Comparison of ENCODE assay signal across 8 cellular contexts in genomic region chr7:98470131-98470985, GRCh38.
DNase-seq lines count a peak whose midpoint lies in the region; ATAC-seq and TF ChIP-seq lines count a peak whose summit lies in the region.

No MANE protein-coding gene starts in this region.

- ATAC-seq in right lobe of liver, result peak; percentile 94 to 97 (median 96)
- ATAC-seq in upper lobe of left lung (ENCODE audit: low FRiP score in 2 of 2), result peak; percentile 54 to 61

- H3K36me3 ChIP-seq in adipocyte (ENCODE audit: control insufficient read depth, insufficient read depth, low read length, severe bottlenecking) (no peaks in the 10 kb centered on the region), right lobe of liver (no peaks in the 10 kb centered on the region), upper lobe of left lung (no peaks in the 10 kb centered on the region)

- CTCF ChIA-PET in activated CD4-positive, alpha-beta memory T cell treated with anti-CD3 and anti-CD28 coated beads for 36 hours (lab: Charles Lee), result no interaction called here
- CTCF ChIA-PET in activated CD4-positive, alpha-beta memory T cell treated with anti-CD3 and anti-CD28 coated beads, Interleukin-2, amount 10 ng/mL, durations not matched to agents 7 days and 5 days (lab: Charles Lee), result no interaction called here

- H3K9me3 Mint-ChIP-seq in activated CD4-positive, alpha-beta memory T cell treated with anti-CD3 and anti-CD28 coated beads for 36 hours, result peaks cover 3% of the 10 kb centered on the region
- no peaks in the 10 kb centered on the region for H3K9me3 Mint-ChIP-seq in activated CD4-positive, alpha-beta memory T cell treated with anti-CD3 and anti-CD28 coated beads, Interleukin-2, amount 10 ng/mL, durations not matched to agents 7 days and 5 days

- peaks cover 5% of the 10 kb centered on the region for H3K4me1 Mint-ChIP-seq in activated CD4-positive, alpha-beta memory T cell treated with anti-CD3 and anti-CD28 coated beads for 36 hours (ENCODE audit: low read depth)
- no peaks in the 10 kb centered on the region for H3K4me1 Mint-ChIP-seq in activated CD4-positive, alpha-beta memory T cell treated with anti-CD3 and anti-CD28 coated beads, Interleukin-2, amount 10 ng/mL, durations not matched to agents 7 days and 5 days

- intact Hi-C loops in activated CD4-positive, alpha-beta memory T cell treated with anti-CD3 and anti-CD28 coated beads for 36 hours (cut with micrococcal nuclease), result no loop called here
- intact Hi-C loops in right lobe of liver (cut with DNase I), result no loop called here

- 6% methylated on average over 37 of the region's 43 CpGs for WGBS in right lobe of liver (ENCODE audit: insufficient coverage, low coverage, low lambda C conversion rate, missing lambda C conversion rate)
- WGBS in upper lobe of left lung, 2 donors, result 7 to 20% methylated on average over 30 to 34 of the region's 43 CpGs

- H3K27ac ChIP-seq in right lobe of liver (no peak overlapping the region), upper lobe of left lung (no peak overlapping the region)

- H3K36me3 Mint-ChIP-seq in activated CD4-positive, alpha-beta memory T cell treated with anti-CD3 and anti-CD28 coated beads for 36 hours, result no peaks in the 10 kb centered on the region
- H3K36me3 Mint-ChIP-seq in activated CD4-positive, alpha-beta memory T cell treated with anti-CD3 and anti-CD28 coated beads, Interleukin-2, amount 10 ng/mL, durations not matched to agents 7 days and 5 days (ENCODE audit: low read depth), result no peaks in the 10 kb centered on the region

- H3K9me3 ChIP-seq in adipocyte (ENCODE audit: control insufficient read depth, low read length), result peaks cover 9% of the 10 kb centered on the region
- H3K9me3 ChIP-seq in right lobe of liver, result no peaks in the 10 kb centered on the region
- H3K9me3 ChIP-seq in upper lobe of left lung, result peaks cover 0 to 4% (median 0%) of the 10 kb centered on the region in 4 donors

- H3K27me3 Mint-ChIP-seq in activated CD4-positive, alpha-beta memory T cell treated with anti-CD3 and anti-CD28 coated beads for 36 hours, result peaks cover 32% of the 10 kb centered on the region
- H3K27me3 Mint-ChIP-seq in activated CD4-positive, alpha-beta memory T cell treated with anti-CD3 and anti-CD28 coated beads, Interleukin-2, amount 10 ng/mL, durations not matched to agents 7 days and 5 days, result peaks cover 3% of the 10 kb centered on the region

- no peak overlapping the region for H3K9ac ChIP-seq in adipocyte (ENCODE audit: low read length)

- H3K4me3 Mint-ChIP-seq in activated CD4-positive, alpha-beta memory T cell treated with anti-CD3 and anti-CD28 coated beads for 36 hours, result no peak overlapping the region
- H3K4me3 Mint-ChIP-seq in activated CD4-positive, alpha-beta memory T cell treated with anti-CD3 and anti-CD28 coated beads, Interleukin-2, amount 10 ng/mL, durations not matched to agents 7 days and 5 days, result no peak overlapping the region

- POLR2A ChIA-PET in activated CD4-positive, alpha-beta memory T cell treated with anti-CD3 and anti-CD28 coated beads for 36 hours (lab: Charles Lee), result no interaction called here
- POLR2A ChIA-PET in activated CD4-positive, alpha-beta memory T cell treated with anti-CD3 and anti-CD28 coated beads, Interleukin-2, amount 10 ng/mL, durations not matched to agents 7 days and 5 days (lab: Charles Lee), result no interaction called here

- TF ChIP-seq CTCF in right lobe of liver (IDR thresholded peaks at IDR 0.05) (no peak), upper lobe of left lung (IDR thresholded peaks at IDR 0.05) (no peak)

- H3K4me3 ChIP-seq in adipocyte (ENCODE audit: low read length) (no peak overlapping the region), right lobe of liver (no peak overlapping the region), upper lobe of left lung (peak overlapping the region in 3 of 4 donors; percentile 15 to 35 (median 19))

- peak; percentile 27 for DNase-seq in activated CD4-positive, alpha-beta memory T cell treated with anti-CD3 and anti-CD28 coated beads for 36 hours
- DNase-seq in activated CD4-positive, alpha-beta memory T cell treated with anti-CD3 and anti-CD28 coated beads, Interleukin-2, amount 10 ng/mL, durations not matched to agents 7 days and 5 days, result no peak
- DNase-seq in adipocyte (ENCODE audit: low read depth) (peak; percentile 9), right lobe of liver (peak; percentile 59 to 79 (median 66)), upper lobe of left lung (peak; percentile 73 to 92), NOMO-1 treated with dmso at 0.1 percent for 144 hours (lab: John Stamatoyannopoulos, UW; ENCODE audit: unreplicated experiment) (no peak), pons (ENCODE audit: low spot score) (no peak), NCI-H1694 treated with DMSO at 0.1 percent for 48 hours (lab: John Stamatoyannopoulos, UW) (no peak)

- no peak overlapping the region for H3K27ac Mint-ChIP-seq in activated CD4-positive, alpha-beta memory T cell treated with anti-CD3 and anti-CD28 coated beads for 36 hours
- no peak overlapping the region for H3K27ac Mint-ChIP-seq in activated CD4-positive, alpha-beta memory T cell treated with anti-CD3 and anti-CD28 coated beads, Interleukin-2, amount 10 ng/mL, durations not matched to agents 7 days and 5 days

- TF ChIP-seq POLR2A in right lobe of liver (IDR thresholded peaks at IDR 0.05), result no peak
- TF ChIP-seq POLR2A in upper lobe of left lung (IDR thresholded peaks at IDR 0.05), result no peak

- H3K4me1 ChIP-seq in adipocyte (ENCODE audit: control insufficient read depth, insufficient read depth, low read length) (no peaks in the 10 kb centered on the region), right lobe of liver (peaks cover 0 to 7% (median 0%) of the 10 kb centered on the region in 4 donors), upper lobe of left lung (peaks cover 5 to 10% (median 7%) of the 10 kb centered on the region in 4 donors)

- no peak for TF ChIP-seq EP300 in upper lobe of left lung (IDR thresholded peaks at IDR 0.05)

- H3K27me3 ChIP-seq in adipocyte (replicated peaks; ENCODE audit: control insufficient read depth, insufficient read depth, low read length) (peaks cover 22% of the 10 kb centered on the region), right lobe of liver (no peaks in the 10 kb centered on the region), upper lobe of left lung (peaks cover 0 to 8% (median 0%) of the 10 kb centered on the region in 4 donors)

Comparison
In these comparisons a context has a peak if more than half of its experiments do, and no peak if none do; other contexts are left out.
1. DNase-seq: peak in activated CD4-positive, alpha-beta memory T cell treated with anti-CD3 and anti-CD28 coated beads for 36 hours (single experiment), adipocyte (single experiment), right lobe of liver (3 of 3) and upper lobe of left lung (2 of 2); none in activated CD4-positive, alpha-beta memory T cell treated with anti-CD3 and anti-CD28 coated beads, Interleukin-2, amount 10 ng/mL, durations not matched to agents 7 days and 5 days (single experiment), NOMO-1 treated with dmso at 0.1 percent for 144 hours (single experiment), pons (single experiment) and NCI-H1694 treated with DMSO at 0.1 percent for 48 hours (single experiment).
2. H3K4me3 ChIP-seq: peak in upper lobe of left lung (3 of 4); none in adipocyte (single experiment) and right lobe of liver (0 of 3).